In the genomic region with DNA sequence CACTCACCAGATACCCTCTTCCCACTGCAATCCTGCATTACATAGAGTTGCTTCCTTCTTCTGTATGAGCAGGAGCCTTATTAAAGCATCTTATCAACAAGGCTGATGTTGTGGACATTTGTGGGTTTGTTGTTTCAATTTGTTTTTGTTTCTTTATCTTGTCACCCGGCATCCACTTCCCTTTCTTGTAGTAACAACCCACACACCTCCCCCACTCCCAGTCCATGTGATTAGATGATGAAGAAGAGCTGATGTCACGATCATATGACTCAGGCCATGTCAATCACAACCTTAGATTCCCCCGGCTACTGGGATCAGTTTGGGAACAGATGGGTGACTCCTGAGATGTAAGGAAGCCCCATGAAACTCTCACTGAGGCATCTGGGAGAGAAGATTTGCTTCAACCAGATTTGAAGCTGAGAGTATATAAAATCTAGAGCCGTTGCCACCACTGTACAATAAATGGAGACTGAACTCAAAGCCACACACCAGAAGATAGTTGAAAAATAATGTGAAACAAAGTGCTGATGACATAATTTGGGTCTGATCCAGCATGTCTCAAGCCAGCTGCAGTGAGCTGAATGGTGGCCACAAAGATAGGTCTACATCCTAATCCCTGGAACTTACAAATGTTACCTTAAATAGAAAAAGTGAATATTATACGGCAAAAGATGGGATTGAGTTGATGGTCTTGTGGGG, we compare ENCODE assay signal across 13 cellular contexts. TPM values are rescaled to one million over a fixed set of nuclear protein-coding genes. Genes with fewer than 3 reads are reported as not detected.
DNase-seq lines count a peak whose midpoint lies in the region; ATAC-seq lines count a peak whose summit lies in the region.
"Had no signal": no experiment of that assay in that cellular context is flagged by ENCODE, and none has a peak within 500 bp of the region (broad histone marks: within the 10 kb centered on the region; RNA-seq: fewer than 3 reads in every experiment).

No MANE protein-coding gene starts in this region.

- H3K4me1 ChIP-seq in HAP-1, result no peaks in the 10 kb centered on the region
- H3K4me1 ChIP-seq: breast epithelium had no signal

- no peaks in the 10 kb centered on the region for H3K9me3 ChIP-seq in HAP-1
- H3K9me3 ChIP-seq: breast epithelium had no signal

- no peaks in the 10 kb centered on the region for H3K36me3 ChIP-seq in HAP-1 (replicated peaks)
- H3K36me3 ChIP-seq: breast epithelium had no signal

- peak overlapping the region; percentile 15 for H3K27ac ChIP-seq in angular gyrus (ENCODE audit: low read depth, low read length)
- H3K27ac ChIP-seq: breast epithelium, epithelial cell of prostate, PC-9 had no signal

- CTCF ChIA-PET in activated CD8-positive, alpha-beta memory T cell treated with anti-CD3 and anti-CD28 coated beads, Interleukin-2, amount 10 ng/mL, durations not matched to agents 7 days and 5 days (lab: Charles Lee), result interaction anchor here (0.8 to 1.4 kb wide), 7 partner anchors 11 to 324 kb away, joined by 3 to 6 read pairs (median 4); a partner anchor contains a TSS

- no peak for ATAC-seq in activated T-cell treated with anti-CD3 and anti-CD28 coated beads, Interleukin-2, amount 50 U/mL, for 72 hours (replicated peaks in 1 of 2)
- ATAC-seq in activated CD8-positive, alpha-beta memory T cell treated with anti-CD3 and anti-CD28 coated beads, Interleukin-2, amount 10 ng/mL, durations not matched to agents 7 days and 5 days, result no peak
- no peak for ATAC-seq in GM18502 (IDR thresholded peaks at IDR 0.05; ENCODE audit: poor library complexity, unreplicated experiment)

- peak; percentile 9 for DNase-seq in MV-4-11 (lab: John Stamatoyannopoulos, UW)
- DNase-seq in head of caudate nucleus, result peak in 39 of 42 donors; percentile 6 to 91 (median 63)
- DNase-seq in pons (ENCODE audit: low spot score), result peak; percentile 51
- DNase-seq in HAP-1 (ENCODE audit: low spot score in 2 of 2), result no peak
- no peak for DNase-seq in activated T-cell treated with anti-CD3 and anti-CD28 coated beads, Interleukin-2, amount 50 U/mL, for 72 hours
- DNase-seq in activated CD8-positive, alpha-beta memory T cell treated with anti-CD3 and anti-CD28 coated beads, Interleukin-2, amount 10 ng/mL, durations not matched to agents 7 days and 5 days, result no peak

- no peak overlapping the region for H3K27ac Mint-ChIP-seq in activated T-cell treated with anti-CD3 and anti-CD28 coated beads, Interleukin-2, amount 50 U/mL, for 72 hours
- H3K27ac Mint-ChIP-seq in activated CD8-positive, alpha-beta memory T cell treated with anti-CD3 and anti-CD28 coated beads, Interleukin-2, amount 10 ng/mL, durations not matched to agents 7 days and 5 days, result no peak overlapping the region
- H3K27ac Mint-ChIP-seq: activated CD4-positive, alpha-beta T cell treated with anti-CD3 and anti-CD28 coated beads, Interleukin-2, amount 10 ng/mL, durations not matched to agents 7 days and 5 days; stimulated activated naive CD8-positive, alpha-beta T cell treated with anti-CD3 and anti-CD28 coated beads, Interleukin-15, Interleukin-2, amounts not matched to agents 100 ng/mL and 50 ng/mL, for 24 hours had no signal

- H3K27me3 Mint-ChIP-seq in activated T-cell treated with anti-CD3 and anti-CD28 coated beads, Interleukin-2, amount 50 U/mL, for 72 hours (ENCODE audit: low read depth), result no peaks in the 10 kb centered on the region
- peaks cover 2% of the 10 kb centered on the region for H3K27me3 Mint-ChIP-seq in activated CD8-positive, alpha-beta memory T cell treated with anti-CD3 and anti-CD28 coated beads, Interleukin-2, amount 10 ng/mL, durations not matched to agents 7 days and 5 days
- H3K27me3 Mint-ChIP-seq: activated CD4-positive, alpha-beta T cell treated with anti-CD3 and anti-CD28 coated beads, Interleukin-2, amount 10 ng/mL, durations not matched to agents 7 days and 5 days had no signal

- intact Hi-C loops in head of caudate nucleus (cut with DNase I), result loop anchor here (10.0 kb wide), 1 partner anchor 217 kb away; no protein-coding TSS in a partner anchor

- H3K4me1 Mint-ChIP-seq in activated T-cell treated with anti-CD3 and anti-CD28 coated beads, Interleukin-2, amount 50 U/mL, for 72 hours (ENCODE audit: low read depth), result no peaks in the 10 kb centered on the region
- no peaks in the 10 kb centered on the region for H3K4me1 Mint-ChIP-seq in activated CD8-positive, alpha-beta memory T cell treated with anti-CD3 and anti-CD28 coated beads, Interleukin-2, amount 10 ng/mL, durations not matched to agents 7 days and 5 days
- H3K4me1 Mint-ChIP-seq: activated CD4-positive, alpha-beta T cell treated with anti-CD3 and anti-CD28 coated beads, Interleukin-2, amount 10 ng/mL, durations not matched to agents 7 days and 5 days had no signal

- peaks cover 0 to 2% of the 10 kb centered on the region in 2 donors for H3K9me3 Mint-ChIP-seq in activated T-cell treated with anti-CD3 and anti-CD28 coated beads, Interleukin-2, amount 50 U/mL, for 72 hours
- no peaks in the 10 kb centered on the region for H3K9me3 Mint-ChIP-seq in activated CD8-positive, alpha-beta memory T cell treated with anti-CD3 and anti-CD28 coated beads, Interleukin-2, amount 10 ng/mL, durations not matched to agents 7 days and 5 days (ENCODE audit: low read depth)
- H3K9me3 Mint-ChIP-seq: activated CD4-positive, alpha-beta T cell treated with anti-CD3 and anti-CD28 coated beads, Interleukin-2, amount 10 ng/mL, durations not matched to agents 7 days and 5 days; stimulated activated naive CD8-positive, alpha-beta T cell treated with anti-CD3 and anti-CD28 coated beads, Interleukin-15, Interleukin-2, amounts not matched to agents 100 ng/mL and 50 ng/mL, for 24 hours had no signal

- peaks cover 9% of the 10 kb centered on the region; the same call in 1 of the 2 replicates for H3K27me3 ChIP-seq in HAP-1 (ENCODE audit: low read depth)
- H3K27me3 ChIP-seq: breast epithelium had no signal

- H3K4me3 Mint-ChIP-seq in activated T-cell treated with anti-CD3 and anti-CD28 coated beads, Interleukin-2, amount 50 U/mL, for 72 hours, result no peak overlapping the region
- H3K4me3 Mint-ChIP-seq in activated CD8-positive, alpha-beta memory T cell treated with anti-CD3 and anti-CD28 coated beads, Interleukin-2, amount 10 ng/mL, durations not matched to agents 7 days and 5 days, result no peak overlapping the region
- H3K4me3 Mint-ChIP-seq: activated CD4-positive, alpha-beta T cell treated with anti-CD3 and anti-CD28 coated beads, Interleukin-2, amount 10 ng/mL, durations not matched to agents 7 days and 5 days; stimulated activated naive CD8-positive, alpha-beta T cell treated with anti-CD3 and anti-CD28 coated beads, Interleukin-15, Interleukin-2, amounts not matched to agents 100 ng/mL and 50 ng/mL, for 24 hours had no signal

- H3K36me3 Mint-ChIP-seq in activated T-cell treated with anti-CD3 and anti-CD28 coated beads, Interleukin-2, amount 50 U/mL, for 72 hours (ENCODE audit: insufficient read depth in 2 of 2), result peaks cover 0 to 4% of the 10 kb centered on the region in 2 donors
- no peaks in the 10 kb centered on the region for H3K36me3 Mint-ChIP-seq in activated CD8-positive, alpha-beta memory T cell treated with anti-CD3 and anti-CD28 coated beads, Interleukin-2, amount 10 ng/mL, durations not matched to agents 7 days and 5 days

- in situ Hi-C loops in HAP-1 (cut with MboI; ENCODE audit: low sequenced_read_pairs), result loop anchor here (25.0 kb wide), 1 partner anchor 1000 kb away; no protein-coding TSS in a partner anchor

- no peak overlapping the region for H3K4me3 ChIP-seq in HAP-1
- H3K4me3 ChIP-seq: breast epithelium, PC-9 had no signal

RNA-seq across cellular contexts. Expression of a gene that starts 34.1 kb away (rescaled TPM):
- 10 to 100 TPM; 30.0 to 40.3 TPM for total RNA-seq in activated T-cell treated with anti-CD3 and anti-CD28 coated beads, Interleukin-2, amount 50 U/mL, for 72 hours
- 1 to 10 TPM; 8.8 to 9.7 TPM for total RNA-seq in activated CD8-positive, alpha-beta memory T cell treated with anti-CD3 and anti-CD28 coated beads, Interleukin-2, amount 10 ng/mL, durations not matched to agents 7 days and 5 days

Comparison
In these comparisons a context has a peak if more than half of its experiments do, and no peak if none do; other contexts are left out.
1. DNase-seq: peak in MV-4-11 (single experiment), head of caudate nucleus (39 of 42) and pons (single experiment); none in HAP-1 (0 of 2), activated T-cell treated with anti-CD3 and anti-CD28 coated beads, Interleukin-2, amount 50 U/mL, for 72 hours (0 of 2) and activated CD8-positive, alpha-beta memory T cell treated with anti-CD3 and anti-CD28 coated beads, Interleukin-2, amount 10 ng/mL, durations not matched to agents 7 days and 5 days (single experiment).